16 cellular contexts compared by ENCODE assay signal in genomic region chr3:84893211-84893610, GRCh38.
"Had no signal": no experiment of that assay in that cellular context is flagged by ENCODE, and none has a peak within 500 bp of the region (broad histone marks: within the 10 kb centered on the region; RNA-seq: fewer than 3 reads in every experiment).

No MANE protein-coding gene starts in this region.

- ATAC-seq: effector memory CD8-positive, alpha-beta T cell; heart left ventricle; lower lobe of right lung; stimulated activated naive B cell treated with anti-CD40 and anti-IgM and Interleukin-4, amounts not matched to agents 10 μg/mL and 1 μg/mL and 100 μg/mL, for 72 hours had no signal

- DNase-seq: activated CD4-positive, alpha-beta T cell treated with anti-CD3 and anti-CD28 coated beads, Interleukin-2, amount 10 ng/mL, durations not matched to agents 7 days and 5 days; activated CD4-positive, CD25-positive, alpha-beta regulatory T cell; activated CD8-positive, alpha-beta memory T cell treated with anti-CD3 and anti-CD28 coated beads, Interleukin-2, amount 50 U/mL, for 48 hours; activated naive CD8-positive, alpha-beta T cell treated with anti-CD3 and anti-CD28 coated beads for 36 hours; cerebellar nuclear complex; dermis blood vessel endothelial cell; effector memory CD8-positive, alpha-beta T cell; heart left ventricle; immature natural killer cell; lower lobe of right lung; nephron progenitor cell; occipital lobe; stimulated activated CD4-positive, alpha-beta T cell treated with anti-CD3 and anti-CD28 coated beads, Interleukin-4, amount 100 ng/mL, for 1 hour; stimulated activated naive B cell treated with anti-CD40 and anti-IgM and Interleukin-4, amounts not matched to agents 10 μg/mL and 1 μg/mL and 100 μg/mL, for 72 hours; thyroid gland had no signal

- H3K27ac ChIP-seq: epithelial cell of prostate, heart left ventricle, lower lobe of right lung, thyroid gland had no signal
